In the genomic region with DNA sequence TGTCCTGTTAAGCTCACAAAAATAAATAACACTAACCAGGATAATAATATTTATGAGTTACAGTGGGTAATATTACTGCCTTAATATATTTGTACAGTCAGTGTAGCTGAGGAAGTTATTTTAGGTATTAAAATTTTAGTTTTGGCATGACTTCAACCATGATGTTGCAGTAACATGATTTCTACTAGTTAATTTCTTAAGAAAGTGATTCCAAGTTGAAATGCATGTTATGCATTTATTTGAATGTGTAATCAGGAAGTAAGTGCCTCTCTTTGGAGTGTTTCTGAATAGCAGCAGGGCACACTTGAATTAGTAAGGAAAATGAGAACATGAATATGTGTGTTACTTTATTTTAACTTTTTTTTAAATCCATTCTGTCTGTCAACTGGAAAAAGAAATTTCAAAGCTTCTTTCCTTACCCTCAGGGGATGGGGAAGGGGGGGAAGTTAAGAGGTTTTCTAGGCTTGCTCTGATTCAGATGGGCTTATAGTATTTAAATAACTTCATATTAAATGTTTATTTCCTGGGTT, we compare ENCODE assay signal across 17 cellular contexts. TPM values are rescaled to one million over a fixed set of nuclear protein-coding genes. Genes with fewer than 3 reads are reported as not detected.
DNase-seq lines count a peak whose midpoint lies in the region; ATAC-seq and TF ChIP-seq lines count a peak whose summit lies in the region.
"Had no signal": no experiment of that assay in that cellular context is flagged by ENCODE, and none has a peak within 500 bp of the region (broad histone marks: within the 10 kb centered on the region; RNA-seq: fewer than 3 reads in every experiment).

No MANE protein-coding gene starts in this region.

- H3K9me3 Mint-ChIP-seq in HFFc6: no peaks in the 10 kb centered on the region
- H3K9me3 Mint-ChIP-seq: CD8-positive, alpha-beta memory T cell; IgD-negative memory B cell had no signal

- no peak overlapping the region for H3K14ac ChIP-seq in mesenchymal stem cell (ENCODE audit: low read length in 2 of 2)

- H3K9ac ChIP-seq in mesenchymal stem cell (ENCODE audit: low read length): peak overlapping the region; percentile 48

- H3K9me3 ChIP-seq in mesenchymal stem cell (ENCODE audit: control insufficient read depth, low read length) (no peaks in the 10 kb centered on the region), SJCRH30 (replicated peaks) (no peaks in the 10 kb centered on the region)
- H3K9me3 ChIP-seq: Peyer's patch had no signal

- H3K4me1 ChIP-seq in mesenchymal stem cell (ENCODE audit: control insufficient read depth, insufficient read depth, low read depth, low read length): no peaks in the 10 kb centered on the region
- no peaks in the 10 kb centered on the region for H3K4me1 ChIP-seq in SJCRH30

- TF ChIP-seq CTCF in AG09319 (IDR thresholded peaks at IDR 0.05; ENCODE audit: low read depth, low read length) (no peak), HFFc6 (IDR thresholded peaks at IDR 0.05) (no peak)

- peaks cover 7% of the 10 kb centered on the region for H3K36me3 Mint-ChIP-seq in HFFc6 (ENCODE audit: low read depth)
- H3K36me3 Mint-ChIP-seq: CD8-positive, alpha-beta memory T cell had no signal

- H2BK120ac ChIP-seq in mesenchymal stem cell (ENCODE audit: low read depth, low read length): no peak overlapping the region

- H3K79me1 ChIP-seq in mesenchymal stem cell (replicated peaks; ENCODE audit: low read length, poor library complexity, severe bottlenecking): peaks cover 3% of the 10 kb centered on the region

- H2AK5ac ChIP-seq in mesenchymal stem cell (ENCODE audit: low read length, severe bottlenecking): no peak overlapping the region

- no peak overlapping the region for H3K4me3 Mint-ChIP-seq in HFFc6
- H3K4me3 Mint-ChIP-seq: CD8-positive, alpha-beta memory T cell; IgD-negative memory B cell had no signal

- peak overlapping the region; percentile 24 for H3K27ac Mint-ChIP-seq in HFFc6
- H3K27ac Mint-ChIP-seq: CD8-positive, alpha-beta memory T cell; IgD-negative memory B cell had no signal

- H3K27ac ChIP-seq in mesenchymal stem cell (ENCODE audit: low read length, poor library complexity, severe bottlenecking): no peak overlapping the region
- H3K27ac ChIP-seq in SJCRH30: no peak overlapping the region
- H3K27ac ChIP-seq: Peyer's patch had no signal

- no peak overlapping the region for H3K4me3 ChIP-seq in mesenchymal stem cell (ENCODE audit: insufficient read depth in 1 of 2, low read depth in 1 of 2, low read length in 2 of 2)
- H3K4me3 ChIP-seq in SJCRH30: no peak overlapping the region
- H3K4me3 ChIP-seq: Peyer's patch had no signal

- H2AFZ ChIP-seq in mesenchymal stem cell (ENCODE audit: low read depth, low read length): no peak overlapping the region

- peaks cover 1 to 3% of the 10 kb centered on the region in 2 experiments for H3K36me3 ChIP-seq in mesenchymal stem cell (ENCODE audit: control insufficient read depth in 1 of 2, insufficient read depth in 2 of 2, low read depth in 1 of 2, low read length in 2 of 2)
- peaks cover 5% of the 10 kb centered on the region; the same call in 1 of the 2 replicates for H3K36me3 ChIP-seq in SJCRH30
- H3K36me3 ChIP-seq: Peyer's patch had no signal

- H2BK5ac ChIP-seq in mesenchymal stem cell (ENCODE audit: low read depth, low read length, poor library complexity, severe bottlenecking): no peak overlapping the region

- ATAC-seq in GM21737 (IDR thresholded peaks at IDR 0.05; ENCODE audit: unreplicated experiment): no peak

- no peak overlapping the region for H3K4me2 ChIP-seq in mesenchymal stem cell (ENCODE audit: low read length, poor library complexity, severe bottlenecking)

- H3K4me1 Mint-ChIP-seq in HFFc6 (ENCODE audit: low read depth): peaks cover 75% of the 10 kb centered on the region

- H3K18ac ChIP-seq in mesenchymal stem cell (ENCODE audit: low read depth in 1 of 2, low read length in 2 of 2): no peak overlapping the region

- no peak overlapping the region for H2BK15ac ChIP-seq in mesenchymal stem cell (ENCODE audit: low read depth, poor library complexity, severe bottlenecking)

- no peak overlapping the region for H3K4ac ChIP-seq in mesenchymal stem cell (ENCODE audit: low read depth in 1 of 2, low read length in 2 of 2)

- no peak overlapping the region for H4K91ac ChIP-seq in mesenchymal stem cell (ENCODE audit: low read length)

- no peak overlapping the region for H4K8ac ChIP-seq in mesenchymal stem cell (ENCODE audit: low read length)

- no peaks in the 10 kb centered on the region; the same call in 1 of the 2 replicates for H3K27me3 Mint-ChIP-seq in HFFc6 (ENCODE audit: insufficient read depth)
- H3K27me3 Mint-ChIP-seq: IgD-negative memory B cell had no signal

- DNase-seq in AG09319 (ENCODE audit: extremely low read depth, low read depth): peak; percentile 23
- no peak for DNase-seq in HFFc6
- DNase-seq in dedifferentiated amniotic fluid mesenchymal stem cell (ENCODE audit: extremely low spot score): peak; percentile 28
- no peak for DNase-seq in mesenchymal stem cell
- no peak for DNase-seq in SJCRH30
- DNase-seq in dermis blood vessel endothelial cell: no peak
- DNase-seq in cerebellum (ENCODE audit: low spot score): no peak
- DNase-seq: AML-193; CD8-positive, alpha-beta memory T cell; H7; NCI-H1417 treated with DMSO at 0.1 percent for 48 hours; NCI-H2081; NCI-H524; Peyer's patch; Right ventricle myocardium superior had no signal

- H3K23ac ChIP-seq in mesenchymal stem cell (ENCODE audit: low read length in 2 of 2): no peak overlapping the region

- H3K27me3 ChIP-seq in mesenchymal stem cell (ENCODE audit: control insufficient read depth in 1 of 2, insufficient read depth in 1 of 2, low read length in 2 of 2) (no peaks in the 10 kb centered on the region), SJCRH30 (no peaks in the 10 kb centered on the region)
- H3K27me3 ChIP-seq: Peyer's patch had no signal

- H2BK12ac ChIP-seq in mesenchymal stem cell (ENCODE audit: low read length in 2 of 2): no peak overlapping the region

RNA-seq across cellular contexts. Expression of a gene that starts 40.3 kb away (rescaled TPM):
- 100 to 1,000 TPM; 282 to 342 (median 292) TPM for total RNA-seq in HFFc6 (2021; fragmentation: NEBNext Ultra II Directional; extraction: Animal tissue kit (Norgen Biotek cat#: 25700))
- polyA plus RNA-seq in mesenchymal stem cell (2013, experiment 1 of 2): 140 TPM
- 144 TPM for polyA plus RNA-seq in mesenchymal stem cell (2013, experiment 2 of 2)
- total RNA-seq in SJCRH30 (2014; rRNA removed; shearing (Covaris generic)): 153 and 159 TPM in 2 replicates
- total RNA-seq in dermis blood vessel endothelial cell (643 and 770 TPM in 2 replicates), cerebellum (162 TPM)

Comparison
In these comparisons a context has a peak if more than half of its experiments do, and no peak if none do; other contexts are left out.
1. DNase-seq: peak in AG09319 (single experiment) and dedifferentiated amniotic fluid mesenchymal stem cell (single experiment); none in HFFc6 (single experiment), mesenchymal stem cell (single experiment), SJCRH30 (0 of 2), dermis blood vessel endothelial cell (single experiment) and cerebellum (single experiment).